ENCODE assay signal across 8 cellular contexts in the genomic region with DNA sequence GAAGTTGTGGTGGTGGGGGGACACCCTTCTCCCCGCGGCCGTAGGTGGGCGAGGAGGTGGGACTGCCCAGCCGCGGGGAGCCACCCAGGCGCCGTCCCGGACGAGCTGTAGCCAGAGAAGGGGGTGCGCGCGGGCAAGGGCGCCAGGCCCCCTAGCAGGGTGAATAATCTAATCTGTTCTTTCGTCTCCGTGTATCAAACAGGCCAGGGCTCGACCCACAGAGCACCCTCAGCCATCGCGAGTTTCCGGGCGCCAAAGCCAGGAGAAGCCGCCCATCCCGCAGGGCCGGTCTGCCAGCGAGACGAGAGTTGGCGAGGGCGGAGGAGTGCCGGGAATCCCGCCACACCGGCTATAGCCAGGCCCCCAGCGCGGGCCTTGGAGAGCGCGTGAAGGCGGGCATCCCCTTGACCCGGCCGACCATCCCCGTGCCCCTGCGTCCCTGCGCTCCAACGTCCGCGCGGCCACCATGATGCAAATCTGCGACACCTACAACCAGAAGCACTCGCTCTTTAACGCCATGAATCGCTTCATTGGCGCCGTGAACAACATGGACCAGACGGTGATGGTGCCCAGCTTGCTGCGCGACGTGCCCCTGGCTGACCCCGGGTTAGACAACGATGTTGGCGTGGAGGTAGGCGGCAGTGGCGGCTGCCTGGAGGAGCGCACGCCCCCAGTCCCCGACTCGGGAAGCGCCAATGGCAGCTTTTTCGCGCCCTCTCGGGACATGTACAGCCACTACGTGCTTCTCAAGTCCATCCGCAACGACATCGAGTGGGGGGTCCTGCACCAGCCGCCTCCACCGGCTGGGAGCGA. TPM values are rescaled to one million over a fixed set of nuclear protein-coding genes. Genes with fewer than 3 reads are reported as not detected.
A peak's percentile ranks its signal among the peaks of the same experiment; 100 is the strongest.
DNase-seq lines count a peak whose midpoint lies in the region; ATAC-seq and TF ChIP-seq lines count a peak whose summit lies in the region.

No MANE protein-coding gene starts in this region.

- no peaks in the 10 kb centered on the region for H3K9me3 Mint-ChIP-seq in CD8-positive, alpha-beta memory T cell
- no peaks in the 10 kb centered on the region for H3K9me3 Mint-ChIP-seq in immature natural killer cell

- H3K27me3 Mint-ChIP-seq in CD8-positive, alpha-beta memory T cell: peaks cover 0 to 9% of the 10 kb centered on the region in 2 donors
- peaks cover 3 to 6% (median 3%) of the 10 kb centered on the region in 3 donors for H3K27me3 Mint-ChIP-seq in immature natural killer cell (ENCODE audit: low read depth in 3 of 3)

- H3K36me3 ChIP-seq in CD8-positive, alpha-beta memory T cell (ENCODE audit: insufficient read depth, low read length): no peaks in the 10 kb centered on the region
- peaks cover 0 to 13% of the 10 kb centered on the region in 2 experiments; a peak in 1 of 3 replicates for H3K36me3 ChIP-seq in HEK293 (ENCODE audit: control insufficient read depth in 2 of 2, insufficient read depth in 1 of 2, low read length in 2 of 2)
- H3K36me3 ChIP-seq in SJCRH30: peaks cover 11% of the 10 kb centered on the region

- peak in 3 of 5 donors; percentile 17 to 51 (median 49) for DNase-seq in CD8-positive, alpha-beta memory T cell
- peak; percentile 16 to 27 for DNase-seq in SJCRH30
- no peak for DNase-seq in astrocyte of the cerebellum (ENCODE audit: low read depth)
- DNase-seq in immature natural killer cell: peak; percentile 16 to 30 (median 20)
- peak in 2 of 3 donors; percentile 9 to 21 for DNase-seq in stimulated activated CD4-positive, alpha-beta T cell treated with anti-CD3 and anti-CD28 coated beads, Interleukin-12 subunit alpha, Interleukin-12 subunit beta, amount 100 ng/mL, for 48 hours (ENCODE audit: low read depth in 2 of 3, low spot score in 1 of 3)
- no peak for DNase-seq in A172 (ENCODE audit: low spot score)

- H3K4me3 Mint-ChIP-seq in CD8-positive, alpha-beta memory T cell: peak overlapping the region; percentile 85 to 98 (median 93)
- peak overlapping the region; percentile 86 to 93 (median 87) for H3K4me3 Mint-ChIP-seq in immature natural killer cell

- in situ Hi-C loops in astrocyte of the cerebellum (cut with HindIII; ENCODE audit: low sequenced_read_pairs): no loop called here

- peaks cover 21% of the 10 kb centered on the region for H3K4me1 ChIP-seq in CD8-positive, alpha-beta memory T cell (ENCODE audit: insufficient read depth, low read length)
- H3K4me1 ChIP-seq in HEK293 (ENCODE audit: control insufficient read depth, insufficient read depth, low read length) (no peaks in the 10 kb centered on the region), SJCRH30 (no peaks in the 10 kb centered on the region)

- H3K36me3 Mint-ChIP-seq in CD8-positive, alpha-beta memory T cell: peaks cover 0 to 24% (median 0%) of the 10 kb centered on the region in 3 donors
- no peaks in the 10 kb centered on the region for H3K36me3 Mint-ChIP-seq in immature natural killer cell

- no peaks in the 10 kb centered on the region for H3K27me3 ChIP-seq in CD8-positive, alpha-beta memory T cell (ENCODE audit: insufficient read depth, low read length, poor library complexity, severe bottlenecking)
- H3K27me3 ChIP-seq in SJCRH30: no peaks in the 10 kb centered on the region

- peak overlapping the region; percentile 86 to 98 (median 94) for H3K27ac Mint-ChIP-seq in CD8-positive, alpha-beta memory T cell
- peak overlapping the region in 4 of 6 donors; percentile 50 to 80 (median 73) for H3K27ac Mint-ChIP-seq in immature natural killer cell

- H3K9me3 ChIP-seq in CD8-positive, alpha-beta memory T cell (ENCODE audit: low read length): no peaks in the 10 kb centered on the region
- H3K9me3 ChIP-seq in HEK293 (ENCODE audit: control insufficient read depth, insufficient read depth, low read depth, low read length) (no peaks in the 10 kb centered on the region), SJCRH30 (replicated peaks) (no peaks in the 10 kb centered on the region)

- CTCF ChIA-PET in CD8-positive, alpha-beta memory T cell (lab: Charles Lee): interaction anchor here (1.3 kb wide), 1 partner anchor 8 kb away, joined by 3 read pairs; no protein-coding TSS in a partner anchor
- CTCF ChIA-PET in HEK293 (lab: Yijun Ruan, JAX): no interaction called here

- POLR2A ChIA-PET in CD8-positive, alpha-beta memory T cell (lab: Charles Lee): interaction anchor here (0.6 to 0.7 kb wide), 4 partner anchors 12 to 181 kb away, joined by 3 to 4 read pairs (median 3); no protein-coding TSS in a partner anchor
- POLR2A ChIA-PET in HEK293 (lab: Yijun Ruan, JAX): interaction anchor here (0.6 kb wide), 1 partner anchor 531 kb away, joined by 3 read pairs; no protein-coding TSS in a partner anchor

- H3K4me3 ChIP-seq in CD8-positive, alpha-beta memory T cell (ENCODE audit: low read length): peak overlapping the region; percentile 67
- H3K4me3 ChIP-seq in HEK293 (ENCODE audit: low read depth, low read length) (peak overlapping the region; percentile 62), SJCRH30 (peak overlapping the region; percentile 80), astrocyte of the cerebellum (ENCODE audit: low read depth, low read length) (peak overlapping the region; percentile 62)

- ATAC-seq in GM19328 (IDR thresholded peaks at IDR 0.05; ENCODE audit: unreplicated experiment): no peak

- H3K4me1 Mint-ChIP-seq in CD8-positive, alpha-beta memory T cell: peaks cover 35 to 51% (median 43%) of the 10 kb centered on the region in 3 donors
- peaks cover 30 to 40% of the 10 kb centered on the region in 2 donors for H3K4me1 Mint-ChIP-seq in immature natural killer cell

- H3K27ac ChIP-seq in CD8-positive, alpha-beta memory T cell (ENCODE audit: low read depth, low read length): peak overlapping the region; percentile 79
- H3K27ac ChIP-seq in HEK293 (ENCODE audit: extremely low read depth, low read depth, low read length) (peak overlapping the region; percentile 69; the same call in 1 of the 2 replicates), SJCRH30 (peak overlapping the region; percentile 86)

- TF ChIP-seq CTCF in HEK293 (tag by site-specific recombination; IDR thresholded peaks at IDR 0.05): no peak
- no peak for TF ChIP-seq CTCF in astrocyte of the cerebellum (IDR thresholded peaks at IDR 0.05; ENCODE audit: low read depth, low read length, missing control alignments)

TF ChIP-seq in HEK293, 187 proteins besides CTCF, POLR2A, EP300 and RAD21:
- no peak for TF ChIP-seq ZNF155 (tag by site-specific recombination; IDR thresholded peaks at IDR 0.05)
- TF ChIP-seq ZFHX2 (tag by site-specific recombination; conservative IDR thresholded peaks at IDR 0.05): peak; percentile 68
- 0 out of 2 replicates have a peak, but pooled peaks have one; percentile 18 for TF ChIP-seq ZNF76 (tag by site-specific recombination; IDR thresholded peaks at IDR 0.05; ENCODE audit: borderline replicate concordance, low read depth)
- 0 out of 2 replicates have a peak, but pooled peaks have one; percentile 62 for TF ChIP-seq HOXC10 (CRISPR knock-in tag; IDR thresholded peaks at IDR 0.05)
- no peak for TF ChIP-seq ZNF561 (tag by site-specific recombination; IDR thresholded peaks at IDR 0.05; ENCODE audit: borderline replicate concordance)
- TF ChIP-seq, protein P1, sequence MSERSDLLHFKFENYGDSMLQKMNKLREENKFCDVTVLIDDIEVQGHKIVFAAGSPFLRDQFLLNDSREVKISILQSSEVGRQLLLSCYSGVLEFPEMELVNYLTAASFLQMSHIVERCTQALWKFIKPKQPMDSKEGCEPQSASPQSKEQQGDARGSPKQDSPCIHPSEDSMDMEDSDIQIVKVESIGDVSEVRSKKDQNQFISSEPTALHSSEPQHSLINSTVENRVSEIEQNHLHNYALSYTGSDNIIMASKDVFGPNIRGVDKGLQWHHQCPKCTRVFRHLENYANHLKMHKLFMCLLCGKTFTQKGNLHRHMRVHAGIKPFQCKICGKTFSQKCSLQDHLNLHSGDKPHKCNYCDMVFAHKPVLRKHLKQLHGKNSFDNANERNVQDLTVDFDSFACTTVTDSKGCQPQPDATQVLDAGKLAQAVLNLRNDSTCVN (tag by site-specific recombination; optimal IDR thresholded peaks at IDR 0.05): peak; percentile 61
- peak; percentile 70 for TF ChIP-seq SP2 (tag by site-specific recombination; IDR thresholded peaks at IDR 0.05)
- TF ChIP-seq, protein P2, sequence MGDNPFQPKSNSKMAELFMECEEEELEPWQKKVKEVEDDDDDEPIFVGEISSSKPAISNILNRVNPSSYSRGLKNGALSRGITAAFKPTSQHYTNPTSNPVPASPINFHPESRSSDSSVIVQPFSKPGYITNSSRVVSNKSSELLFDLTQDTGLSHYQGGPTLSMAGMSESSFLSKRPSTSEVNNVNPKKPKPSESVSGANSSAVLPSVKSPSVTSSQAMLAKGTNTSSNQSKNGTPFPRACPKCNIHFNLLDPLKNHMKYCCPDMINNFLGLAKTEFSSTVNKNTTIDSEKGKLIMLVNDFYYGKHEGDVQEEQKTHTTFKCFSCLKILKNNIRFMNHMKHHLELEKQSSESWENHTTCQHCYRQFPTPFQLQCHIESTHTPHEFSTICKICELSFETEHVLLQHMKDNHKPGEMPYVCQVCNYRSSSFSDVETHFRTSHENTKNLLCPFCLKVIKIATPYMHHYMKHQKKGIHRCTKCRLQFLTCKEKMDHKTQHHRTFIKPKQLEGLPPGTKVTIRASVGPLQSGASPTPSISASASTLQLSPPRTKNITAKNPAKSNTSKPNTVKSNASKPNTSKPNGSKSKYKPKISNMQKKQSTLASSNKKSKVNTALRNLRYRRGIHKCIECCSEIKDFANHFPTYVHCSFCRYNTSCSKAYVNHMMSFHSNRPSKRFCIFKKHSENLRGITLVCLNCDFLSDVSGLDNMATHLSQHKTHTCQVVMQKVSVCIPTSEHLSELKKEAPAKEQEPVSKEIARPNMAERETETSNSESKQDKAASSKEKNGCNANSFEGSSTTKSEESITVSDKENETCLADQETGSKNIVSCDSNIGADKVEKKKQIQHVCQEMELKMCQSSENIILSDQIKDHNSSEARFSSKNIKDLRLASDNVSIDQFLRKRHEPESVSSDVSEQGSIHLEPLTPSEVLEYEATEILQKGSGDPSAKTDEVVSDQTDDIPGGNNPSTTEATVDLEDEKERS (tag by site-specific recombination; IDR thresholded peaks at IDR 0.05): no peak

RNA-seq across cellular contexts. Expression of a gene that starts 3.4 kb away (rescaled TPM):
- total RNA-seq in CD8-positive, alpha-beta memory T cell: 10 to 100 TPM; 69.9 to 73.6 TPM
- polyA plus RNA-seq in CD8-positive, alpha-beta memory T cell: 20.8 TPM
- total RNA-seq in SJCRH30 (2014; rRNA removed; shearing (Covaris generic)): 46.8 and 46.9 TPM in 2 replicates
- polyA plus RNA-seq in immature natural killer cell: 1 to 10 TPM; 5.7 to 9.7 (median 5.9) TPM
- total RNA-seq in A172 (2014; rRNA removed; shearing (Covaris generic)): 6.6 and 9.5 TPM in 2 replicates

Comparison
In these comparisons a context has a peak if more than half of its experiments do, and no peak if none do; other contexts are left out.
1. DNase-seq: peak in CD8-positive, alpha-beta memory T cell (3 of 5), SJCRH30 (2 of 2), immature natural killer cell (3 of 3) and stimulated activated CD4-positive, alpha-beta T cell treated with anti-CD3 and anti-CD28 coated beads, Interleukin-12 subunit alpha, Interleukin-12 subunit beta, amount 100 ng/mL, for 48 hours (2 of 3); none in astrocyte of the cerebellum (single experiment) and A172 (single experiment).
2. Peak in every context shown above with its lines, with median percentiles within 50 percentile points of each other: H3K27ac ChIP-seq and H3K4me3 ChIP-seq.